In genomic region chr6:147345902-147346301, GRCh38 we compare ENCODE assay signal across 19 cellular contexts.
A peak's percentile ranks its signal among the peaks of the same experiment; 100 is the strongest.
DNase-seq lines count a peak whose midpoint lies in the region; ATAC-seq, FAIRE-seq and TF ChIP-seq lines count a peak whose summit lies in the region.
"Had no signal": no experiment of that assay in that cellular context is flagged by ENCODE, and none has a peak within 500 bp of the region (broad histone marks: within the 10 kb centered on the region; RNA-seq: fewer than 3 reads in every experiment).

No MANE protein-coding gene starts in this region.

- H3K9me3 ChIP-seq in aorta (ENCODE audit: control insufficient read depth, low read length): no peaks in the 10 kb centered on the region
- H3K9me3 ChIP-seq: Caco-2 had no signal

- no peaks in the 10 kb centered on the region for H3K4me1 ChIP-seq in aorta (ENCODE audit: control insufficient read depth in 1 of 2, insufficient read depth in 2 of 2, low read length in 2 of 2)
- H3K4me1 ChIP-seq: Caco-2 had no signal

- no peak for DNase-seq in HTR-8/SVneo (ENCODE audit: insufficient read length, low spot score)
- DNase-seq in SK-MEL-5 (ENCODE audit: low read depth, low spot score): peak; percentile 6
- peak; percentile 58 for DNase-seq in amniotic epithelial cell (ENCODE audit: low read depth)
- peak; percentile 35 for DNase-seq in foreskin melanocyte
- no peak for DNase-seq in NCI-H1092 treated with DMSO at 0.1 percent for 48 hours (lab: John Stamatoyannopoulos, UW)
- no peak for DNase-seq in aorta
- no peak for DNase-seq in inferior parietal cortex (ENCODE audit: extremely low spot score)
- DNase-seq in GM10266 (ENCODE audit: extremely low spot score): no peak
- DNase-seq: C1 segment of cervical spinal cord; Caco-2; CD4-positive, CD25-positive, alpha-beta regulatory T cell; CD8-positive, alpha-beta T cell; DMS153; DND-41; H9 had no signal

- H3K27ac ChIP-seq in aorta (ENCODE audit: low read depth in 1 of 2, low read length in 2 of 2): no peak overlapping the region

- TF ChIP-seq CTCF in GM10266 (IDR thresholded peaks at IDR 0.05; ENCODE audit: control insufficient read depth, insufficient read depth, low read depth, missing control alignments): no peak

- peak; percentile 55 for FAIRE-seq in HTR-8/SVneo (lab: Jason Lieb, UNC)
- FAIRE-seq: G401.6, GM12878 had no signal

- 95 to 97% methylated on average over 2 of the region's 2 CpGs for WGBS in aorta, 2 donors

- H3K36me3 ChIP-seq in aorta (ENCODE audit: control insufficient read depth in 1 of 2, insufficient read depth in 2 of 2, low read length in 1 of 2): peaks cover 0 to 3% of the 10 kb centered on the region in 2 donors

- ATAC-seq in aorta (ENCODE audit: low FRiP score): no peak
- ATAC-seq: CD8-positive, alpha-beta T cell; GM12878; GM23338; HCT116 had no signal

- no peak overlapping the region for H3K4me3 ChIP-seq in aorta (ENCODE audit: low read length in 2 of 2)
- H3K4me3 ChIP-seq: GM12878, GM23338 had no signal

- intact Hi-C loops in aorta (cut with DNase I): no loop called here

- in situ Hi-C loops in SK-MEL-5 (cut with HindIII; ENCODE audit: low pct_unique_long_range_greater_than_20kb, low sequenced_read_pairs): no loop called here

- H3K27me3 ChIP-seq in aorta (ENCODE audit: control insufficient read depth in 1 of 2, insufficient read depth in 2 of 2, low read length in 1 of 2): no peaks in the 10 kb centered on the region

Comparison
In these comparisons a context has a peak if more than half of its experiments do, and no peak if none do; other contexts are left out.
1. DNase-seq: peak in SK-MEL-5 (single experiment), amniotic epithelial cell (single experiment) and foreskin melanocyte (single experiment); none in HTR-8/SVneo (single experiment), NCI-H1092 treated with DMSO at 0.1 percent for 48 hours (single experiment), aorta (0 of 2), inferior parietal cortex (single experiment) and GM10266 (single experiment).